In the genomic region with DNA sequence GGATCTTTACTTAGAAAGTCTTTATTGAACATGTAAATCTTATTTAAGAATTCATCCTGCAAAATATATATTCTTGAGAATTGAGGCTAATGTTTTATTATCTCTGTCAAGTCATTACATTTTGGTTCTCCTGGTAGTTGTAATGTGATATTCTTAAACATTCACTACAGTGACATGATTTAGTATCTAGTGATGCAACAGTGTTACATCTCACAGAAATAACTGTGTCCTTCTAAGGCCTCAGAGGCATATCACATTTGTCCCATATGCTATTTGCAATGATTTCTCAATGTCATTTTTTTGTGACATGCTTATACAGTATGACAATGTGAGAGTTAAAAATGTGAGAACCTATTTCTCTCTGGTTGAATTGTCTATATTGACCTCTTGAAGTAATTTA, we compare ENCODE assay signal across 18 cellular contexts. TPM values are rescaled to one million over a fixed set of nuclear protein-coding genes. Genes with fewer than 3 reads are reported as not detected.
"Had no signal": no experiment of that assay in that cellular context is flagged by ENCODE, and none has a peak within 500 bp of the region (broad histone marks: within the 10 kb centered on the region; RNA-seq: fewer than 3 reads in every experiment).

No MANE protein-coding gene starts in this region.

- DNase-seq: activated CD4-positive, alpha-beta T cell treated with anti-CD3 and anti-CD28 coated beads for 36 hours; activated CD8-positive, alpha-beta memory T cell treated with anti-CD3 and anti-CD28 coated beads, Interleukin-2, amount 50 U/mL, for 4 hours; activated CD8-positive, alpha-beta T cell treated with anti-CD3 and anti-CD28 coated beads for 36 hours; activated naive CD4-positive, alpha-beta T cell; caudate nucleus; effector CD8-positive, alpha-beta T cell; kidney glomerular epithelial cell; lower lobe of right lung; midbrain; right cardiac atrium; spleen; stimulated activated CD4-positive, alpha-beta T cell treated with anti-CD3 and anti-CD28 coated beads, Interleukin-2, amount 100 ng/mL, for 24 hours; stimulated activated naive B cell treated with anti-CD40 and anti-IgM and Interleukin-4, amounts not matched to agents 10 μg/mL and 1 μg/mL and 100 μg/mL, for 72 hours had no signal

- H3K27ac ChIP-seq: coronary artery, hepatocyte, lower lobe of right lung, neural progenitor cell, parathyroid adenoma, spleen, tibial nerve had no signal

- H3K36me3 ChIP-seq: lower lobe of right lung, neural progenitor cell, spleen had no signal

- H3K27me3 ChIP-seq: hepatocyte, neural progenitor cell, spleen, tibial nerve had no signal

- H3K9me3 ChIP-seq: lower lobe of right lung, tibial nerve had no signal

- H3K9ac ChIP-seq: neural progenitor cell, parathyroid adenoma had no signal

- H3K4me1 ChIP-seq: lower lobe of right lung, neural progenitor cell, spleen had no signal

- H2AFZ ChIP-seq: hepatocyte, neural progenitor cell, parathyroid adenoma had no signal

- H3K4me3 ChIP-seq: coronary artery, hepatocyte, lower lobe of right lung, neural progenitor cell, spleen, tibial nerve had no signal

- H3K4me2 ChIP-seq: hepatocyte, neural progenitor cell had no signal

- ATAC-seq: activated CD4-positive, alpha-beta T cell treated with anti-CD3 and anti-CD28 coated beads for 36 hours; activated CD8-positive, alpha-beta T cell treated with anti-CD3 and anti-CD28 coated beads for 36 hours; lower lobe of right lung; right cardiac atrium; stimulated activated naive B cell treated with anti-CD40 and anti-IgM and Interleukin-4, amounts not matched to agents 10 μg/mL and 1 μg/mL and 100 μg/mL, for 72 hours had no signal

RNA-seq across cellular contexts. Expression of a gene that starts 34.1 kb away (rescaled TPM):
- total RNA-seq: activated CD4-positive, alpha-beta T cell treated with anti-CD3 and anti-CD28 coated beads for 36 hours; activated CD8-positive, alpha-beta T cell treated with anti-CD3 and anti-CD28 coated beads for 36 hours had no signal
